Comparison of ENCODE assay signal across 9 cellular contexts in genomic region chr11:67466962-67467771, GRCh38. TPM values are rescaled to one million over a fixed set of nuclear protein-coding genes. Genes with fewer than 3 reads are reported as not detected.
DNase-seq lines count a peak whose midpoint lies in the region; ATAC-seq and TF ChIP-seq lines count a peak whose summit lies in the region.
"Had no signal": no experiment of that assay in that cellular context is flagged by ENCODE, and none has a peak within 500 bp of the region (broad histone marks: within the 10 kb centered on the region; RNA-seq: fewer than 3 reads in every experiment).

No MANE protein-coding gene starts in this region.

- H3K27me3 ChIP-seq in prostate gland (replicated peaks; ENCODE audit: insufficient read depth): no peaks in the 10 kb centered on the region

- intact Hi-C loops in prostate gland (cut with DNase I): loop anchor here (5.0 kb wide), 1 partner anchor 65 kb away; the partner anchor contains the start of genes PPP1CA and TBC1D10C

- DNase-seq in RWPE1 (ENCODE audit: low spot score) (no peak), epithelial cell of esophagus (ENCODE audit: low read depth) (no peak), prostate gland (ENCODE audit: low spot score) (no peak), RKO (ENCODE audit: low spot score) (no peak)
- DNase-seq: KG1, SHP77 had no signal

- no peak for TF ChIP-seq CTCF in RWPE1 (conservative IDR thresholded peaks at IDR 0.05; ENCODE audit: low read depth)
- no peak for TF ChIP-seq CTCF in epithelial cell of esophagus (IDR thresholded peaks at IDR 0.05; ENCODE audit: insufficient read depth, low read depth, low read length, missing control alignments)
- no peak for TF ChIP-seq CTCF in prostate gland (IDR thresholded peaks at IDR 0.05)

- no peaks in the 10 kb centered on the region for H3K9me3 ChIP-seq in prostate gland

- ATAC-seq in HG03354 (IDR thresholded peaks at IDR 0.05; ENCODE audit: poor library complexity, severe bottlenecking, unreplicated experiment) (no peak), HG02759 (IDR thresholded peaks at IDR 0.05; ENCODE audit: unreplicated experiment) (no peak)

- H3K4me1 ChIP-seq in prostate gland (replicated peaks): peaks cover 6% of the 10 kb centered on the region

- H3K36me3 ChIP-seq in prostate gland: peaks cover 0 to 4% of the 10 kb centered on the region in 2 donors

- POLR2A ChIA-PET in RWPE1 (lab: Yijun Ruan, JAX; ENCODE audit: low non-redundant PET): interaction anchor here (0.9 to 2.5 kb wide), 5 partner anchors 23 to 129 kb away, joined by 3 to 11 read pairs (median 5); partner anchors contain the start of genes CORO1B, PPP1CA and RPS6KB2

- CTCF ChIA-PET in RWPE1 (lab: Yijun Ruan, JAX): interaction anchor here (1.9 kb wide), 1 partner anchor 66 kb away, joined by 13 read pairs; the partner anchor contains the start of gene PPP1CA

- H3K27ac ChIP-seq in RWPE1: peak overlapping the region; percentile 96
- peak overlapping the region; percentile 89 to 92 for H3K27ac ChIP-seq in prostate gland

- peak; percentile 16 for TF ChIP-seq POLR2A in GM15510 (IDR thresholded peaks at IDR 0.05; ENCODE audit: borderline replicate concordance, extremely low read depth, insufficient read length)
- no peak for TF ChIP-seq POLR2A in prostate gland (IDR thresholded peaks at IDR 0.05)

- WGBS in prostate gland: 44% methylated on average over 11 of the region's 11 CpGs

- H3K4me3 ChIP-seq in epithelial cell of esophagus (ENCODE audit: low read length) (peak overlapping the region; percentile 62), prostate gland (peak overlapping the region; percentile 84 to 87)

RNA-seq across cellular contexts. Expression of gene TMEM134, which starts 1.9 kb away (rescaled TPM):
- total RNA-seq in prostate gland: 100 to 1,000 TPM; 106 to 402 TPM

RNA-seq across cellular contexts. Expression of gene CABP4, which starts 12.0 kb away (rescaled TPM):
- 1 to 10 TPM; 4.3 to 6.1 TPM for total RNA-seq in prostate gland

RNA-seq across cellular contexts. Expression of gene GPR152, which starts 14.6 kb away (rescaled TPM):
- not detected for total RNA-seq in prostate gland

RNA-seq across cellular contexts. Expression of gene AIP, which starts 15.7 kb away (rescaled TPM):
- 10 to 100 TPM; 63.7 to 93.7 TPM for total RNA-seq in prostate gland

RNA-seq across cellular contexts. Expression of gene CORO1B, which starts 23.9 kb away (rescaled TPM):
- total RNA-seq in prostate gland: 100 to 1,000 TPM; 106 to 184 TPM
